ENCODE assay signal across 1 cellular context in the genomic region with DNA sequence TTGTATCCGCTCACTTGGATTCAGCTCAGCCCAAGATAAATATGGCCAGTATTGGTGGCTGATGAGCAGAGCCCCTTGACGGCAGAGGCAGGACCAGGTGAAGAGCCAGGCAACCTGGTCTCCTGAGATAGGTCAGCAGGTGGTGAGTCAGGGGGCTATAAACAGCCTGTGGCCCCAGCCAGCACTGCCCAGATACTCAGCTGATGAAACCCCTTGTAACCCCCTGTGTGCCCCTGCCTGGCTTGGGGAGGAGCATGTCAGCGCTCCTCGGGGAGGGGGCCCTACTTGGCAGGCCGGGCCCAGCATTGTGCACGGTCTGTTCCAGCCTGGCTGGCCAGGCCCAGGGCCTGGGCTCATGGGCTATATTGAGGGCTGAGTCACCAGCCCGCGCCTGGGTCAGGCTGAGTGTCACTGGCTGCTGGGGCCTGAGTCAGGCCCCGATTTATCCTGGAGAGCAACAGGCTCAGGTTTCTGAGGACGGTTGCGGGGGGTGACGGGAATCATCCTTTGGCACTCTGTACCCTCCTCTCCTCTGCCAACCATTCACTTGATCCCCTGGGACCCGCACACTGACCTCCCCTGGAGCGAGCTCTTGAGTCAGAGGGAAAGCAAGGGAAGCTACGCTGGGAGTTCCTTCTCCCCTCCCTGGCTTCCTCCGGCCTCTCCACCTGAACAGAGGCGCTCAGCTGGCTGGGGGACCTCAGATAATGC.
TF ChIP-seq lines count a peak whose summit lies in the region.

No MANE protein-coding gene starts in this region.

TF ChIP-seq in HEK293, 187 proteins besides CTCF, POLR2A, EP300 and RAD21 (continued from another document and continues in another):
- TF ChIP-seq, protein P1, sequence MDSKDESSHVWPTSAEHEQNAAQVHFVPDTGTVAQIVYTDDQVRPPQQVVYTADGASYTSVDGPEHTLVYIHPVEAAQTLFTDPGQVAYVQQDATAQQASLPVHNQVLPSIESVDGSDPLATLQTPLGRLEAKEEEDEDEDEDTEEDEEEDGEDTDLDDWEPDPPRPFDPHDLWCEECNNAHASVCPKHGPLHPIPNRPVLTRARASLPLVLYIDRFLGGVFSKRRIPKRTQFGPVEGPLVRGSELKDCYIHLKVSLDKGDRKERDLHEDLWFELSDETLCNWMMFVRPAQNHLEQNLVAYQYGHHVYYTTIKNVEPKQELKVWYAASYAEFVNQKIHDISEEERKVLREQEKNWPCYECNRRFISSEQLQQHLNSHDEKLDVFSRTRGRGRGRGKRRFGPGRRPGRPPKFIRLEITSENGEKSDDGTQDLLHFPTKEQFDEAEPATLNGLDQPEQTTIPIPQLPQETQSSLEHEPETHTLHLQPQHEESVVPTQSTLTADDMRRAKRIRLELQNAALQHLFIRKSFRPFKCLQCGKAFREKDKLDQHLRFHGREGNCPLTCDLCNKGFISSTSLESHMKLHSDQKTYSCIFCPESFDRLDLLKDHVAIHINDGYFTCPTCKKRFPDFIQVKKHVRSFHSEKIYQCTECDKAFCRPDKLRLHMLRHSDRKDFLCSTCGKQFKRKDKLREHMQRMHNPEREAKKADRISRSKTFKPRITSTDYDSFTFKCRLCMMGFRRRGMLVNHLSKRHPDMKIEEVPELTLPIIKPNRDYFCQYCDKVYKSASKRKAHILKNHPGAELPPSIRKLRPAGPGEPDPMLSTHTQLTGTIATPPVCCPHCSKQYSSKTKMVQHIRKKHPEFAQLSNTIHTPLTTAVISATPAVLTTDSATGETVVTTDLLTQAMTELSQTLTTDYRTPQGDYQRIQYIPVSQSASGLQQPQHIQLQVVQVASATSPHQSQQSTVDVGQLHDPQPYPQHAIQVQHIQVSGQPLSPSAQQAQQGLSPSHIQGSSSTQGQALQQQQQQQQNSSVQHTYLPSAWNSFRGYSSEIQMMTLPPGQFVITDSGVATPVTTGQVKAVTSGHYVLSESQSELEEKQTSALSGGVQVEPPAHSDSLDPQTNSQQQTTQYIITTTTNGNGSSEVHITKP (tag by site-specific recombination; IDR thresholded peaks at IDR 0.05) = no peak
- TF ChIP-seq, protein P2, sequence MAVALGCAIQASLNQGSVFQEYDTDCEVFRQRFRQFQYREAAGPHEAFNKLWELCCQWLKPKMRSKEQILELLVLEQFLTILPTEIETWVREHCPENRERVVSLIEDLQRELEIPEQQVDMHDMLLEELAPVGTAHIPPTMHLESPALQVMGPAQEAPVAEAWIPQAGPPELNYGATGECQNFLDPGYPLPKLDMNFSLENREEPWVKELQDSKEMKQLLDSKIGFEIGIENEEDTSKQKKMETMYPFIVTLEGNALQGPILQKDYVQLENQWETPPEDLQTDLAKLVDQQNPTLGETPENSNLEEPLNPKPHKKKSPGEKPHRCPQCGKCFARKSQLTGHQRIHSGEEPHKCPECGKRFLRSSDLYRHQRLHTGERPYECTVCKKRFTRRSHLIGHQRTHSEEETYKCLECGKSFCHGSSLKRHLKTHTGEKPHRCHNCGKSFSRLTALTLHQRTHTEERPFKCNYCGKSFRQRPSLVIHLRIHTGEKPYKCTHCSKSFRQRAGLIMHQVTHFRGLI (tag by site-specific recombination; IDR thresholded peaks at IDR 0.05) = 0 out of 2 replicates have a peak, but pooled peaks have one; percentile 33
- TF ChIP-seq ZNF514 (tag by site-specific recombination; IDR thresholded peaks at IDR 0.05) (no peak), ZNF335 (tag by site-specific recombination; conservative IDR thresholded peaks at IDR 0.05) (no peak), ZNF19 (tag by site-specific recombination; IDR thresholded peaks at IDR 0.05; ENCODE audit: low read depth) (no peak), SP7 (tag by site-specific recombination; IDR thresholded peaks at IDR 0.05) (peak; percentile 54; the same call in 1 of the 2 replicates), ZNF837 (tag by site-specific recombination; IDR thresholded peaks at IDR 0.05) (no peak), ZNF626 (tag by site-specific recombination; IDR thresholded peaks at IDR 0.05) (no peak), ZNF302 (tag by site-specific recombination; IDR thresholded peaks at IDR 0.05; ENCODE audit: low read depth) (no peak), SETDB1 (IDR thresholded peaks at IDR 0.05; ENCODE audit: insufficient read length, low read length) (no peak), ZNF571 (tag by site-specific recombination; IDR thresholded peaks at IDR 0.05) (no peak), HOXD13 (CRISPR knock-in tag; IDR thresholded peaks at IDR 0.05; ENCODE audit: borderline replicate concordance) (no peak), OSR2 (tag by site-specific recombination; IDR thresholded peaks at IDR 0.05) (no peak), ZNF664 (tag by site-specific recombination; IDR thresholded peaks at IDR 0.05) (no peak), ZNF585B (tag by site-specific recombination; IDR thresholded peaks at IDR 0.05) (no peak), ZNF394 (tag by site-specific recombination; IDR thresholded peaks at IDR 0.05; ENCODE audit: borderline replicate concordance) (no peak), ZNF211 (tag by site-specific recombination; IDR thresholded peaks at IDR 0.05; ENCODE audit: low read depth) (no peak), GLIS2 (tag by site-specific recombination; IDR thresholded peaks at IDR 0.05) (0 out of 2 replicates have a peak, but pooled peaks have one; percentile 34), ZNF707 (tag by site-specific recombination; IDR thresholded peaks at IDR 0.05) (no peak), ZNF76 (tag by site-specific recombination; IDR thresholded peaks at IDR 0.05; ENCODE audit: borderline replicate concordance, low read depth) (no peak), ZSCAN30 (tag by site-specific recombination; IDR thresholded peaks at IDR 0.05) (no peak), ZEB2 (tag by site-specific recombination; IDR thresholded peaks at IDR 0.05) (peak; percentile 52), SCRT1 (tag by site-specific recombination; IDR thresholded peaks at IDR 0.05; ENCODE audit: borderline replicate concordance) (no peak), PRDM1 (tag by site-specific recombination; IDR thresholded peaks at IDR 0.05) (no peak), FEZF1 (tag by site-specific recombination; IDR thresholded peaks at IDR 0.05) (no peak)
- TF ChIP-seq, protein P3, sequence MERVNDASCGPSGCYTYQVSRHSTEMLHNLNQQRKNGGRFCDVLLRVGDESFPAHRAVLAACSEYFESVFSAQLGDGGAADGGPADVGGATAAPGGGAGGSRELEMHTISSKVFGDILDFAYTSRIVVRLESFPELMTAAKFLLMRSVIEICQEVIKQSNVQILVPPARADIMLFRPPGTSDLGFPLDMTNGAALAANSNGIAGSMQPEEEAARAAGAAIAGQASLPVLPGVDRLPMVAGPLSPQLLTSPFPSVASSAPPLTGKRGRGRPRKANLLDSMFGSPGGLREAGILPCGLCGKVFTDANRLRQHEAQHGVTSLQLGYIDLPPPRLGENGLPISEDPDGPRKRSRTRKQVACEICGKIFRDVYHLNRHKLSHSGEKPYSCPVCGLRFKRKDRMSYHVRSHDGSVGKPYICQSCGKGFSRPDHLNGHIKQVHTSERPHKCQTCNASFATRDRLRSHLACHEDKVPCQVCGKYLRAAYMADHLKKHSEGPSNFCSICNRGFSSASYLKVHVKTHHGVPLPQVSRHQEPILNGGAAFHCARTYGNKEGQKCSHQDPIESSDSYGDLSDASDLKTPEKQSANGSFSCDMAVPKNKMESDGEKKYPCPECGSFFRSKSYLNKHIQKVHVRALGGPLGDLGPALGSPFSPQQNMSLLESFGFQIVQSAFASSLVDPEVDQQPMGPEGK (tag by site-specific recombination; IDR thresholded peaks at IDR 0.05) = peak; percentile 38; the same call in 1 of the 2 replicates
- TF ChIP-seq, protein P4, sequence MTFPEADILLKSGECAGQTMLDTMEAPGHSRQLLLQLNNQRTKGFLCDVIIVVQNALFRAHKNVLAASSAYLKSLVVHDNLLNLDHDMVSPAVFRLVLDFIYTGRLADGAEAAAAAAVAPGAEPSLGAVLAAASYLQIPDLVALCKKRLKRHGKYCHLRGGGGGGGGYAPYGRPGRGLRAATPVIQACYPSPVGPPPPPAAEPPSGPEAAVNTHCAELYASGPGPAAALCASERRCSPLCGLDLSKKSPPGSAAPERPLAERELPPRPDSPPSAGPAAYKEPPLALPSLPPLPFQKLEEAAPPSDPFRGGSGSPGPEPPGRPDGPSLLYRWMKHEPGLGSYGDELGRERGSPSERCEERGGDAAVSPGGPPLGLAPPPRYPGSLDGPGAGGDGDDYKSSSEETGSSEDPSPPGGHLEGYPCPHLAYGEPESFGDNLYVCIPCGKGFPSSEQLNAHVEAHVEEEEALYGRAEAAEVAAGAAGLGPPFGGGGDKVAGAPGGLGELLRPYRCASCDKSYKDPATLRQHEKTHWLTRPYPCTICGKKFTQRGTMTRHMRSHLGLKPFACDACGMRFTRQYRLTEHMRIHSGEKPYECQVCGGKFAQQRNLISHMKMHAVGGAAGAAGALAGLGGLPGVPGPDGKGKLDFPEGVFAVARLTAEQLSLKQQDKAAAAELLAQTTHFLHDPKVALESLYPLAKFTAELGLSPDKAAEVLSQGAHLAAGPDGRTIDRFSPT (tag by site-specific recombination; IDR thresholded peaks at IDR 0.05) = no peak
- TF ChIP-seq, protein P5, sequence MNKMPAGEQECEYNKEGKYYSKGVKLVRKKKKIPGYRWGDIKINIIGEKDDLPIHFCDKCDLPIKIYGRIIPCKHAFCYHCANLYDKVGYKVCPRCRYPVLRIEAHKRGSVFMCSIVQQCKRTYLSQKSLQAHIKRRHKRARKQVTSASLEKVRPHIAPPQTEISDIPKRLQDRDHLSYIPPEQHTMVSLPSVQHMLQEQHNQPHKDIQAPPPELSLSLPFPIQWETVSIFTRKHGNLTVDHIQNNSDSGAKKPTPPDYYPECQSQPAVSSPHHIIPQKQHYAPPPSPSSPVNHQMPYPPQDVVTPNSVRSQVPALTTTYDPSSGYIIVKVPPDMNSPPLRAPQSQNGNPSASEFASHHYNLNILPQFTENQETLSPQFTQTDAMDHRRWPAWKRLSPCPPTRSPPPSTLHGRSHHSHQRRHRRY (tag by site-specific recombination; IDR thresholded peaks at IDR 0.05) = no peak
- TF ChIP-seq, protein P6, sequence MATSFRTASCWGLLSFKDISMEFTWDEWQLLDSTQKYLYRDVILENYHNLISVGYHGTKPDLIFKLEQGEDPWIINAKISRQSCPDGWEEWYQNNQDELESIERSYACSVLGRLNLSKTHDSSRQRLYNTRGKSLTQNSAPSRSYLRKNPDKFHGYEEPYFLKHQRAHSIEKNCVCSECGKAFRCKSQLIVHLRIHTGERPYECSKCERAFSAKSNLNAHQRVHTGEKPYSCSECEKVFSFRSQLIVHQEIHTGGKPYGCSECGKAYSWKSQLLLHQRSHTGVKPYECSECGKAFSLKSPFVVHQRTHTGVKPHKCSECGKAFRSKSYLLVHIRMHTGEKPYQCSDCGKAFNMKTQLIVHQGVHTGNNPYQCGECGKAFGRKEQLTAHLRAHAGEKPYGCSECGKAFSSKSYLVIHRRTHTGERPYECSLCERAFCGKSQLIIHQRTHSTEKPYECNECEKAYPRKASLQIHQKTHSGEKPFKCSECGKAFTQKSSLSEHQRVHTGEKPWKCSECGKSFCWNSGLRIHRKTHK (tag by site-specific recombination; IDR thresholded peaks at IDR 0.05) = no peak
- TF ChIP-seq, protein P7, sequence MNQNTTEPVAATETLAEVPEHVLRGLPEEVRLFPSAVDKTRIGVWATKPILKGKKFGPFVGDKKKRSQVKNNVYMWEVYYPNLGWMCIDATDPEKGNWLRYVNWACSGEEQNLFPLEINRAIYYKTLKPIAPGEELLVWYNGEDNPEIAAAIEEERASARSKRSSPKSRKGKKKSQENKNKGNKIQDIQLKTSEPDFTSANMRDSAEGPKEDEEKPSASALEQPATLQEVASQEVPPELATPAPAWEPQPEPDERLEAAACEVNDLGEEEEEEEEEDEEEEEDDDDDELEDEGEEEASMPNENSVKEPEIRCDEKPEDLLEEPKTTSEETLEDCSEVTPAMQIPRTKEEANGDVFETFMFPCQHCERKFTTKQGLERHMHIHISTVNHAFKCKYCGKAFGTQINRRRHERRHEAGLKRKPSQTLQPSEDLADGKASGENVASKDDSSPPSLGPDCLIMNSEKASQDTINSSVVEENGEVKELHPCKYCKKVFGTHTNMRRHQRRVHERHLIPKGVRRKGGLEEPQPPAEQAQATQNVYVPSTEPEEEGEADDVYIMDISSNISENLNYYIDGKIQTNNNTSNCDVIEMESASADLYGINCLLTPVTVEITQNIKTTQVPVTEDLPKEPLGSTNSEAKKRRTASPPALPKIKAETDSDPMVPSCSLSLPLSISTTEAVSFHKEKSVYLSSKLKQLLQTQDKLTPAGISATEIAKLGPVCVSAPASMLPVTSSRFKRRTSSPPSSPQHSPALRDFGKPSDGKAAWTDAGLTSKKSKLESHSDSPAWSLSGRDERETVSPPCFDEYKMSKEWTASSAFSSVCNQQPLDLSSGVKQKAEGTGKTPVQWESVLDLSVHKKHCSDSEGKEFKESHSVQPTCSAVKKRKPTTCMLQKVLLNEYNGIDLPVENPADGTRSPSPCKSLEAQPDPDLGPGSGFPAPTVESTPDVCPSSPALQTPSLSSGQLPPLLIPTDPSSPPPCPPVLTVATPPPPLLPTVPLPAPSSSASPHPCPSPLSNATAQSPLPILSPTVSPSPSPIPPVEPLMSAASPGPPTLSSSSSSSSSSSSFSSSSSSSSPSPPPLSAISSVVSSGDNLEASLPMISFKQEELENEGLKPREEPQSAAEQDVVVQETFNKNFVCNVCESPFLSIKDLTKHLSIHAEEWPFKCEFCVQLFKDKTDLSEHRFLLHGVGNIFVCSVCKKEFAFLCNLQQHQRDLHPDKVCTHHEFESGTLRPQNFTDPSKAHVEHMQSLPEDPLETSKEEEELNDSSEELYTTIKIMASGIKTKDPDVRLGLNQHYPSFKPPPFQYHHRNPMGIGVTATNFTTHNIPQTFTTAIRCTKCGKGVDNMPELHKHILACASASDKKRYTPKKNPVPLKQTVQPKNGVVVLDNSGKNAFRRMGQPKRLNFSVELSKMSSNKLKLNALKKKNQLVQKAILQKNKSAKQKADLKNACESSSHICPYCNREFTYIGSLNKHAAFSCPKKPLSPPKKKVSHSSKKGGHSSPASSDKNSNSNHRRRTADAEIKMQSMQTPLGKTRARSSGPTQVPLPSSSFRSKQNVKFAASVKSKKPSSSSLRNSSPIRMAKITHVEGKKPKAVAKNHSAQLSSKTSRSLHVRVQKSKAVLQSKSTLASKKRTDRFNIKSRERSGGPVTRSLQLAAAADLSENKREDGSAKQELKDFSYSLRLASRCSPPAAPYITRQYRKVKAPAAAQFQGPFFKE (tag by site-specific recombination; IDR thresholded peaks at IDR 0.05; ENCODE audit: borderline replicate concordance) = no peak
- TF ChIP-seq, protein P8, sequence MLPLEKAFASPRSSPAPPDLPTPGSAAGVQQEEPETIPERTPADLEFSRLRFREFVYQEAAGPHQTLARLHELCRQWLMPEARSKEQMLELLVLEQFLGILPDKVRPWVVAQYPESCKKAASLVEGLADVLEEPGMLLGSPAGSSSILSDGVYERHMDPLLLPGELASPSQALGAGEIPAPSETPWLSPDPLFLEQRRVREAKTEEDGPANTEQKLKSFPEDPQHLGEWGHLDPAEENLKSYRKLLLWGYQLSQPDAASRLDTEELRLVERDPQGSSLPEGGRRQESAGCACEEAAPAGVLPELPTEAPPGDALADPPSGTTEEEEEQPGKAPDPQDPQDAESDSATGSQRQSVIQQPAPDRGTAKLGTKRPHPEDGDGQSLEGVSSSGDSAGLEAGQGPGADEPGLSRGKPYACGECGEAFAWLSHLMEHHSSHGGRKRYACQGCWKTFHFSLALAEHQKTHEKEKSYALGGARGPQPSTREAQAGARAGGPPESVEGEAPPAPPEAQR (tag by site-specific recombination; IDR thresholded peaks at IDR 0.05) = no peak
